ENCODE assay signal across 27 cellular contexts in genomic region chr6:71280701-71281100, GRCh38.
"Had no signal": no experiment of that assay in that cellular context is flagged by ENCODE, and none has a peak within 500 bp of the region (broad histone marks: within the 10 kb centered on the region; RNA-seq: fewer than 3 reads in every experiment).

No MANE protein-coding gene starts in this region.

- DNase-seq: colonic mucosa; cortex of kidney; dermis blood vessel endothelial cell; dorsolateral prefrontal cortex; effector CD4-positive, alpha-beta T cell; effector CD8-positive, alpha-beta T cell; effector memory CD4-positive, alpha-beta T cell; effector memory CD8-positive, alpha-beta T cell; endodermal cell; erythroblast; esophagus squamous epithelium; foreskin fibroblast; foreskin keratinocyte; foreskin melanocyte; gastrocnemius medialis; glutamatergic neuron; head of caudate nucleus; heart left ventricle; heart right ventricle had no signal

- H3K36me3 ChIP-seq: colonic mucosa, esophagus squamous epithelium, gastrocnemius medialis, gastroesophageal sphincter, heart left ventricle, heart right ventricle had no signal

- H3K4me1 ChIP-seq: colonic mucosa had no signal

- H3K27ac ChIP-seq: colonic mucosa, coronary artery, dorsolateral prefrontal cortex, epithelial cell of prostate, esophagus squamous epithelium, foreskin keratinocyte, gastrocnemius medialis, gastroesophageal sphincter, heart left ventricle, heart right ventricle had no signal

- H3K27me3 ChIP-seq: colonic mucosa, dorsolateral prefrontal cortex, esophagus squamous epithelium, foreskin keratinocyte, gastrocnemius medialis, gastroesophageal sphincter, heart left ventricle, heart right ventricle had no signal

- FAIRE-seq: colon, endometrium, endothelial cell of umbilical vein, frontal cortex had no signal

- ATAC-seq: effector memory CD8-positive, alpha-beta T cell; esophagus mucosa; foreskin keratinocyte; gastrocnemius medialis; gastroesophageal sphincter; heart left ventricle; heart right ventricle had no signal

- H3K4me3 ChIP-seq: colonic mucosa, coronary artery, dorsolateral prefrontal cortex, esophagus squamous epithelium, gastrocnemius medialis, gastroesophageal sphincter, heart left ventricle, heart right ventricle had no signal

- H3K9me3 ChIP-seq: colonic mucosa, esophagus squamous epithelium, gastrocnemius medialis, gastroesophageal sphincter, heart left ventricle had no signal
